Comparison of ENCODE assay signal across 9 cellular contexts in genomic region chr19:51702103-51702753, GRCh38. TPM values are rescaled to one million over a fixed set of nuclear protein-coding genes. Genes with fewer than 3 reads are reported as not detected.
DNase-seq lines count a peak whose midpoint lies in the region; ATAC-seq, FAIRE-seq and TF ChIP-seq lines count a peak whose summit lies in the region.
"Had no signal": no experiment of that assay in that cellular context is flagged by ENCODE, and none has a peak within 500 bp of the region (broad histone marks: within the 10 kb centered on the region; RNA-seq: fewer than 3 reads in every experiment).

No MANE protein-coding gene starts in this region.

- WGBS in right cardiac atrium: 35% methylated on average over 27 of the region's 27 CpGs

- H3K36me3 ChIP-seq in OCI-LY7 (ENCODE audit: insufficient read depth, low read length) (no peaks in the 10 kb centered on the region), WERI-Rb-1 (peaks cover 58% of the 10 kb centered on the region)

- ATAC-seq in right cardiac atrium (peak; percentile 35 to 47), HG03442 (IDR thresholded peaks at IDR 0.05; ENCODE audit: unreplicated experiment) (no peak)

- H3K4me3 ChIP-seq in OCI-LY7 (ENCODE audit: low read depth, low read length, poor library complexity, severe bottlenecking) (no peak overlapping the region), right cardiac atrium (ENCODE audit: low read length) (no peak overlapping the region), retinal pigment epithelial cell (ENCODE audit: low read length) (no peak overlapping the region), WERI-Rb-1 (ENCODE audit: low read depth, low read length) (no peak overlapping the region)

- CTCF ChIA-PET in OCI-LY7 (lab: Charles Lee; ENCODE audit: unreplicated experiment): no interaction called here

- intact Hi-C loops in OCI-LY7 (cut with micrococcal nuclease; ENCODE audit: unreplicated experiment): no loop called here
- intact Hi-C loops in right cardiac atrium (cut with DNase I): no loop called here

- no peak for FAIRE-seq in HTR-8/SVneo (lab: Jason Lieb, UNC)

- no TSS peak for BruUV-seq in OCI-LY7 (replicated peaks; lab: Mats Ljungman, UMichigan)

- POLR2A ChIA-PET in OCI-LY7 (lab: Charles Lee): no interaction called here

- peak; percentile 86 for DNase-seq in AG20443 (ENCODE audit: low spot score)
- peak; percentile 45 for DNase-seq in OCI-LY7 (ENCODE audit: low spot score)
- DNase-seq in anterior cingulate cortex (lab: John Stamatoyannopoulos, UW): peak in 46 of 58 donors; percentile 8 to 66 (median 36)
- peak; percentile 87 to 95 (median 94) for DNase-seq in right cardiac atrium
- peak; percentile 35 for DNase-seq in retinal pigment epithelial cell (ENCODE audit: low read depth)
- no peak for DNase-seq in WERI-Rb-1
- DNase-seq in HTR-8/SVneo (ENCODE audit: insufficient read length, low spot score): no peak

- no peaks in the 10 kb centered on the region for H4K20me1 ChIP-seq in OCI-LY7 (ENCODE audit: insufficient read depth, low read length)

- H2AFZ ChIP-seq in OCI-LY7 (ENCODE audit: low read length): no peak overlapping the region

- TF ChIP-seq CTCF in OCI-LY7 (conservative IDR thresholded peaks at IDR 0.05; ENCODE audit: low read length) (no peak), retinal pigment epithelial cell (conservative IDR thresholded peaks at IDR 0.05; ENCODE audit: low read depth, low read length) (no peak), WERI-Rb-1 (IDR thresholded peaks at IDR 0.05; ENCODE audit: low read depth, low read length) (no peak)

- peaks cover 12% of the 10 kb centered on the region; the same call in 1 of the 2 replicates for H3K79me2 ChIP-seq in OCI-LY7 (ENCODE audit: insufficient read depth, low read depth, low read length)

- no peaks in the 10 kb centered on the region for H3K27me3 ChIP-seq in right cardiac atrium (ENCODE audit: control insufficient read depth, insufficient read depth)
- H3K27me3 ChIP-seq in WERI-Rb-1 (ENCODE audit: insufficient read depth, low read depth, severe bottlenecking): no peaks in the 10 kb centered on the region

- H3K27ac ChIP-seq in OCI-LY7 (ENCODE audit: low read depth, low read length, poor library complexity, severe bottlenecking) (no peak overlapping the region), right cardiac atrium (ENCODE audit: low read length) (peak overlapping the region; percentile 65), WERI-Rb-1 (no peak overlapping the region)

- H3K9me3 ChIP-seq in OCI-LY7 (ENCODE audit: low read length) (no peaks in the 10 kb centered on the region), right cardiac atrium (ENCODE audit: control insufficient read depth, low read length) (no peaks in the 10 kb centered on the region), WERI-Rb-1 (ENCODE audit: severe bottlenecking) (no peaks in the 10 kb centered on the region)

- H3K9me2 ChIP-seq in OCI-LY7 (ENCODE audit: insufficient read depth, low read length): no peaks in the 10 kb centered on the region

- H3K4me1 ChIP-seq in OCI-LY7 (ENCODE audit: insufficient read depth, low read length, poor library complexity, severe bottlenecking): peaks cover 9% of the 10 kb centered on the region
- peaks cover 14% of the 10 kb centered on the region for H3K4me1 ChIP-seq in right cardiac atrium (ENCODE audit: control insufficient read depth, insufficient read depth, low read length)

- no peak overlapping the region for H3K4me2 ChIP-seq in OCI-LY7 (ENCODE audit: low read length)

RNA-seq across cellular contexts. Expression of gene SPACA6, which starts 9.1 kb away (rescaled TPM):
- 5.9 and 12.5 TPM in 2 replicates for total RNA-seq in OCI-LY7 (2014; rRNA removed; shearing (Covaris generic))
- total RNA-seq in OCI-LY7 (2022): 2.5 and 5.1 TPM in 2 replicates
- 10 to 100 TPM; 15.4 to 25.7 (median 17.2) TPM for total RNA-seq in right cardiac atrium
- 15.0 TPM for polyA plus RNA-seq in right cardiac atrium

RNA-seq across cellular contexts. Expression of gene HAS1, which starts 21.6 kb away (rescaled TPM):
- total RNA-seq in OCI-LY7 (2014; rRNA removed; shearing (Covaris generic)): not detected in 2 replicates
- total RNA-seq in OCI-LY7 (2022) (not detected in 2 replicates), right cardiac atrium (1 to 10 TPM in 3 of 4 donors, under 1 TPM in 1; 0.40 to 1.2 (median 1.1) TPM)
- 1.7 TPM for polyA plus RNA-seq in right cardiac atrium
- total RNA-seq: activated CD8-positive, alpha-beta memory T cell treated with anti-CD3 and anti-CD28 coated beads for 36 hours had no signal

RNA-seq across cellular contexts. Expression of gene FPR1, which starts 49.5 kb away (rescaled TPM):
- not detected in 2 replicates for total RNA-seq in OCI-LY7 (2014; rRNA removed; shearing (Covaris generic))
- not detected in 2 replicates for total RNA-seq in OCI-LY7 (2022)
- total RNA-seq in right cardiac atrium: 10 to 100 TPM in 1 of 4 donors, 1 to 10 TPM in 3; 3.6 to 15.1 (median 7.0) TPM
- polyA plus RNA-seq in right cardiac atrium: 0.97 TPM
- total RNA-seq: activated CD8-positive, alpha-beta memory T cell treated with anti-CD3 and anti-CD28 coated beads for 36 hours had no signal

RNA-seq across cellular contexts. Expression of gene SIGLEC14, which starts 55.6 kb away (rescaled TPM):
- not detected in 2 replicates for total RNA-seq in OCI-LY7 (2014; rRNA removed; shearing (Covaris generic))
- not detected in 2 replicates for total RNA-seq in OCI-LY7 (2022)
- 1 to 10 TPM; 1.7 to 5.5 (median 3.8) TPM for total RNA-seq in right cardiac atrium
- polyA plus RNA-seq in right cardiac atrium: 0.75 TPM

RNA-seq across cellular contexts. Expression of gene FPR2, which starts 58.8 kb away (rescaled TPM):
- not detected in 2 replicates for total RNA-seq in OCI-LY7 (2014; rRNA removed; shearing (Covaris generic))
- total RNA-seq in OCI-LY7 (2022): not detected in 2 replicates
- total RNA-seq in right cardiac atrium: 1 to 10 TPM in 2 of 4 donors, under 1 TPM in 2; 0.42 to 1.4 (median 1.0) TPM
- 0.09 TPM for polyA plus RNA-seq in right cardiac atrium
- total RNA-seq: activated CD8-positive, alpha-beta memory T cell treated with anti-CD3 and anti-CD28 coated beads for 36 hours had no signal

Comparison
In these comparisons a context has a peak if more than half of its experiments do, and no peak if none do; other contexts are left out.
1. DNase-seq: peak in AG20443 (single experiment), OCI-LY7 (single experiment), anterior cingulate cortex (46 of 58), right cardiac atrium (3 of 3) and retinal pigment epithelial cell (single experiment); none in WERI-Rb-1 (single experiment) and HTR-8/SVneo (single experiment).
2. RNA of gene FPR1, which starts 49.5 kb away (total RNA-seq): 3.6 to 15.1 TPM in right cardiac atrium; not detected in OCI-LY7; every median in the first group is over 4 times any median in the second.